1 cellular context compared by ENCODE assay signal in genomic region chr2:200525882-200526651, GRCh38.
TF ChIP-seq lines count a peak whose summit lies in the region.

A gene with protein sequence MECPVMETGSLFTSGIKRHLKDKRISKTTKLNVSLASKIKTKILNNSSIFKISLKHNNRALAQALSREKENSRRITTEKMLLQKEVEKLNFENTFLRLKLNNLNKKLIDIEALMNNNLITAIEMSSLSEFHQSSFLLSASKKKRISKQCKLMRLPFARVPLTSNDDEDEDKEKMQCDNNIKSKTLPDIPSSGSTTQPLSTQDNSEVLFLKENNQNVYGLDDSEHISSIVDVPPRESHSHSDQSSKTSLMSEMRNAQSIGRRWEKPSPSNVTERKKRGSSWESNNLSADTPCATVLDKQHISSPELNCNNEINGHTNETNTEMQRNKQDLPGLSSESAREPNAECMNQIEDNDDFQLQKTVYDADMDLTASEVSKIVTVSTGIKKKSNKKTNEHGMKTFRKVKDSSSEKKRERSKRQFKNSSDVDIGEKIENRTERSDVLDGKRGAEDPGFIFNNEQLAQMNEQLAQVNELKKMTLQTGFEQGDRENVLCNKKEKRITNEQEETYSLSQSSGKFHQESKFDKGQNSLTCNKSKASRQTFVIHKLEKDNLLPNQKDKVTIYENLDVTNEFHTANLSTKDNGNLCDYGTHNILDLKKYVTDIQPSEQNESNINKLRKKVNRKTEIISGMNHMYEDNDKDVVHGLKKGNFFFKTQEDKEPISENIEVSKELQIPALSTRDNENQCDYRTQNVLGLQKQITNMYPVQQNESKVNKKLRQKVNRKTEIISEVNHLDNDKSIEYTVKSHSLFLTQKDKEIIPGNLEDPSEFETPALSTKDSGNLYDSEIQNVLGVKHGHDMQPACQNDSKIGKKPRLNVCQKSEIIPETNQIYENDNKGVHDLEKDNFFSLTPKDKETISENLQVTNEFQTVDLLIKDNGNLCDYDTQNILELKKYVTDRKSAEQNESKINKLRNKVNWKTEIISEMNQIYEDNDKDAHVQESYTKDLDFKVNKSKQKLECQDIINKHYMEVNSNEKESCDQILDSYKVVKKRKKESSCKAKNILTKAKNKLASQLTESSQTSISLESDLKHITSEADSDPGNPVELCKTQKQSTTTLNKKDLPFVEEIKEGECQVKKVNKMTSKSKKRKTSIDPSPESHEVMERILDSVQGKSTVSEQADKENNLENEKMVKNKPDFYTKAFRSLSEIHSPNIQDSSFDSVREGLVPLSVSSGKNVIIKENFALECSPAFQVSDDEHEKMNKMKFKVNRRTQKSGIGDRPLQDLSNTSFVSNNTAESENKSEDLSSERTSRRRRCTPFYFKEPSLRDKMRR (plus strand): TSS chr2:200526207. CDS start chr2:200532976, 6,769 bp downstream.

TF ChIP-seq in HepG2, 621 proteins besides CTCF, POLR2A, EP300 and RAD21 (continued from another document and continues in another):
- TF ChIP-seq, protein P1, sequence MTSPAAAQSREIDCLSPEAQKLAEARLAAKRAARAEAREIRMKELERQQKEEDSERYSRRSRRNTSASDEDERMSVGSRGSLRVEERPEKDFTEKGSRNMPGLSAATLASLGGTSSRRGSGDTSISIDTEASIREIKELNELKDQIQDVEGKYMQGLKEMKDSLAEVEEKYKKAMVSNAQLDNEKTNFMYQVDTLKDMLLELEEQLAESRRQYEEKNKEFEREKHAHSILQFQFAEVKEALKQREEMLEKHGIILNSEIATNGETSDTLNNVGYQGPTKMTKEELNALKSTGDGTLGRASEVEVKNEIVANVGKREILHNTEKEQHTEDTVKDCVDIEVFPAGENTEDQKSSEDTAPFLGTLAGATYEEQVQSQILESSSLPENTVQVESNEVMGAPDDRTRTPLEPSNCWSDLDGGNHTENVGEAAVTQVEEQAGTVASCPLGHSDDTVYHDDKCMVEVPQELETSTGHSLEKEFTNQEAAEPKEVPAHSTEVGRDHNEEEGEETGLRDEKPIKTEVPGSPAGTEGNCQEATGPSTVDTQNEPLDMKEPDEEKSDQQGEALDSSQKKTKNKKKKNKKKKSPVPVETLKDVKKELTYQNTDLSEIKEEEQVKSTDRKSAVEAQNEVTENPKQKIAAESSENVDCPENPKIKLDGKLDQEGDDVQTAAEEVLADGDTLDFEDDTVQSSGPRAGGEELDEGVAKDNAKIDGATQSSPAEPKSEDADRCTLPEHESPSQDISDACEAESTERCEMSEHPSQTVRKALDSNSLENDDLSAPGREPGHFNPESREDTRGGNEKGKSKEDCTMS (CRISPR knock-in tag; conservative IDR thresholded peaks at IDR 0.05), result no peak
- TF ChIP-seq ZNF256 (CRISPR knock-in tag; conservative IDR thresholded peaks at IDR 0.05), result no peak
- TF ChIP-seq ERF (CRISPR knock-in tag; IDR thresholded peaks at IDR 0.05), result peak; percentile 87
- peak; percentile 95 for TF ChIP-seq ZNF280D (CRISPR knock-in tag; IDR thresholded peaks at IDR 0.05)
- TF ChIP-seq NR1H2 (CRISPR knock-in tag; IDR thresholded peaks at IDR 0.05; ENCODE audit: borderline replicate concordance, low read depth), result no peak
- TF ChIP-seq CREM (IDR thresholded peaks at IDR 0.05), result peak; percentile 73; the same call in 1 of the 2 replicates
- no peak for TF ChIP-seq CREM (CRISPR knock-in tag; IDR thresholded peaks at IDR 0.05)
- peak; percentile 89; the same call in 1 of the 2 replicates for TF ChIP-seq MZF1 (CRISPR knock-in tag; IDR thresholded peaks at IDR 0.05; ENCODE audit: borderline replicate concordance)
- peak; percentile 89; the same call in 1 of the 2 replicates for TF ChIP-seq E2F2 (CRISPR knock-in tag; IDR thresholded peaks at IDR 0.05; ENCODE audit: borderline replicate concordance)
- no peak for TF ChIP-seq MAFG (CRISPR knock-in tag; IDR thresholded peaks at IDR 0.05)
- TF ChIP-seq MTF2 (CRISPR knock-in tag; IDR thresholded peaks at IDR 0.05; ENCODE audit: borderline replicate concordance), result 0 out of 2 replicates have a peak, but pooled peaks have one; percentile 27
- 0 out of 2 replicates have a peak, but pooled peaks have one; percentile 35 for TF ChIP-seq PRDM4 (CRISPR knock-in tag; IDR thresholded peaks at IDR 0.05; ENCODE audit: borderline replicate concordance)
- no peak for TF ChIP-seq TCF12 (IDR thresholded peaks at IDR 0.05)
- TF ChIP-seq TCF12 (CRISPR knock-in tag; IDR thresholded peaks at IDR 0.05), result no peak
- TF ChIP-seq ZNF530 (CRISPR knock-in tag; IDR thresholded peaks at IDR 0.05; ENCODE audit: low read depth), result no peak
- TF ChIP-seq, protein P2, sequence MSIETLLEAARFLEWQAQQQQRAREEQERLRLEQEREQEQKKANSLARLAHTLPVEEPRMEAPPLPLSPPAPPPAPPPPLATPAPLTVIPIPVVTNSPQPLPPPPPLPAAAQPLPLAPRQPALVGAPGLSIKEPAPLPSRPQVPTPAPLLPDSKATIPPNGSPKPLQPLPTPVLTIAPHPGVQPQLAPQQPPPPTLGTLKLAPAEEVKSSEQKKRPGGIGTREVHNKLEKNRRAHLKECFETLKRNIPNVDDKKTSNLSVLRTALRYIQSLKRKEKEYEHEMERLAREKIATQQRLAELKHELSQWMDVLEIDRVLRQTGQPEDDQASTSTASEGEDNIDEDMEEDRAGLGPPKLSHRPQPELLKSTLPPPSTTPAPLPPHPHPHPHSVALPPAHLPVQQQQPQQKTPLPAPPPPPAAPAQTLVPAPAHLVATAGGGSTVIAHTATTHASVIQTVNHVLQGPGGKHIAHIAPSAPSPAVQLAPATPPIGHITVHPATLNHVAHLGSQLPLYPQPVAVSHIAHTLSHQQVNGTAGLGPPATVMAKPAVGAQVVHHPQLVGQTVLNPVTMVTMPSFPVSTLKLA (IDR thresholded peaks at IDR 0.05), result peak; percentile 73
- TF ChIP-seq ZNF792 (CRISPR knock-in tag; IDR thresholded peaks at IDR 0.05), result peak; percentile 69; the same call in 1 of the 2 replicates
- no peak for TF ChIP-seq ZNF382 (CRISPR knock-in tag; IDR thresholded peaks at IDR 0.05; ENCODE audit: borderline replicate concordance)
- peak; percentile 93; the same call in 1 of the 2 replicates for TF ChIP-seq EED (CRISPR knock-in tag; IDR thresholded peaks at IDR 0.05)
- TF ChIP-seq GZF1 (CRISPR knock-in tag; IDR thresholded peaks at IDR 0.05), result peak; percentile 82; the same call in 1 of the 2 replicates
- no peak for TF ChIP-seq ATM (IDR thresholded peaks at IDR 0.05; ENCODE audit: borderline replicate concordance)
- peak; percentile 66; the same call in 1 of the 2 replicates for TF ChIP-seq NFKBIZ (CRISPR knock-in tag; IDR thresholded peaks at IDR 0.05)
- TF ChIP-seq NBN (conservative IDR thresholded peaks at IDR 0.05), result no peak
- no peak for TF ChIP-seq ZC3H4 (CRISPR knock-in tag; IDR thresholded peaks at IDR 0.05; ENCODE audit: borderline replicate concordance)
- peak; percentile 56; the same call in 1 of the 2 replicates for TF ChIP-seq SRY (CRISPR knock-in tag; IDR thresholded peaks at IDR 0.05)
- TF ChIP-seq, protein P3, sequence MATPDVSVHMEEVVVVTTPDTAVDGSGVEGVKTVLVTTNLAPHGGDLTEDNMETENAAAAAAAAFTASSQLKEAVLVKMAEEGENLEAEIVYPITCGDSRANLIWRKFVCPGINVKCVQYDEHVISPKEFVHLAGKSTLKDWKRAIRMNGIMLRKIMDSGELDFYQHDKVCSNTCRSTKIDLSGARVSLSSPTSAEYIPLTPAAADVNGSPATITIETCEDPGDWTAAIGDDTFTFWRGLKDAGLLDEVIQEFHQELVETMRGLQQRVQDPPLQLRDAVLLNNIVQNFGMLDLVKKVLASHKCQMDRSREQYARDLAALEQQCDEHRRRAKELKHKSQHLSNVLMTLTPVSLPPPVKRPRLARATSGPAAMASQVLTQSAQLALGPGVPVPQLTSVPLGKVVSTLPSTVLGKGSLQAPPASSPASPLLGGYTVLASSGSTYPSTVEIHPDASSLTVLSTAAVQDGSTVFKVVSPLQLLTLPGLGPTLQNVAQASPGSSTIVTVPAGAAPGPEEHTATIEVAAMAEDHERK (CRISPR knock-in tag; IDR thresholded peaks at IDR 0.05; ENCODE audit: low read depth), result 0 out of 2 replicates have a peak, but pooled peaks have one; percentile 56
- peak; percentile 87; the same call in 1 of the 2 replicates for TF ChIP-seq CBX5 (CRISPR knock-in tag; IDR thresholded peaks at IDR 0.05; ENCODE audit: borderline replicate concordance)
- no peak for TF ChIP-seq HNRNPUL1 (IDR thresholded peaks at IDR 0.05; ENCODE audit: low read depth, low read length)
- TF ChIP-seq PRMT3 (CRISPR knock-in tag; IDR thresholded peaks at IDR 0.05; ENCODE audit: borderline replicate concordance, low read depth), result peak; percentile 74; the same call in 1 of the 2 replicates
- peak; percentile 78 for TF ChIP-seq IKZF4 (CRISPR knock-in tag; IDR thresholded peaks at IDR 0.05; ENCODE audit: borderline replicate concordance, low read depth, not compliant biosample characterization)
- peak; percentile 78; the same call in 1 of the 2 replicates for TF ChIP-seq ZNF607 (CRISPR knock-in tag; IDR thresholded peaks at IDR 0.05; ENCODE audit: borderline replicate concordance)
- peak; percentile 59; the same call in 1 of the 2 replicates for TF ChIP-seq FOXC1 (CRISPR knock-in tag; IDR thresholded peaks at IDR 0.05; ENCODE audit: borderline replicate concordance)
- peak; percentile 85 for TF ChIP-seq CEBPG (CRISPR knock-in tag; IDR thresholded peaks at IDR 0.05)
- TF ChIP-seq CEBPB (IDR thresholded peaks at IDR 0.05; ENCODE audit: borderline replicate concordance, low read depth, low read length), result peak; percentile 91
